ENCODE assay signal across 24 cellular contexts in genomic region chr18:74831571-74832250, GRCh38.
DNase-seq lines count a peak whose midpoint lies in the region; ATAC-seq, FAIRE-seq and TF ChIP-seq lines count a peak whose summit lies in the region.
"Had no signal": no experiment of that assay in that cellular context is flagged by ENCODE, and none has a peak within 500 bp of the region (broad histone marks: within the 10 kb centered on the region; RNA-seq: fewer than 3 reads in every experiment).

No MANE protein-coding gene starts in this region.

- H3K4ac ChIP-seq in IMR-90 (ENCODE audit: low read depth, low read length): no peak overlapping the region

- H3K9me3 ChIP-seq in IMR-90 (ENCODE audit: control insufficient read depth, insufficient read depth, low read length) (no peaks in the 10 kb centered on the region), keratinocyte (ENCODE audit: control insufficient read depth, low read depth, low read length) (no peaks in the 10 kb centered on the region), T-helper 17 cell (ENCODE audit: control insufficient read depth, low read length, poor library complexity, severe bottlenecking) (no peaks in the 10 kb centered on the region)
- H3K9me3 ChIP-seq: colonic mucosa, esophagus muscularis mucosa, thyroid gland had no signal

- no peak overlapping the region for H3K9ac ChIP-seq in IMR-90 (ENCODE audit: low read depth, low read length)
- H3K9ac ChIP-seq in keratinocyte (ENCODE audit: control insufficient read depth, extremely low read depth, insufficient read depth, low read length): no peak overlapping the region

- H3K27me3 ChIP-seq in IMR-90 (ENCODE audit: control insufficient read depth, insufficient read depth, low read length) (no peaks in the 10 kb centered on the region), keratinocyte (ENCODE audit: control insufficient read depth, extremely low read depth, insufficient read depth, low read length) (no peaks in the 10 kb centered on the region)
- H3K27me3 ChIP-seq: colonic mucosa, esophagus muscularis mucosa, thyroid gland had no signal

- H3K27me3 Mint-ChIP-seq in T-helper 17 cell: no peaks in the 10 kb centered on the region
- H3K27me3 Mint-ChIP-seq: activated CD8-positive, alpha-beta T cell treated with anti-CD3 and anti-CD28 coated beads for 36 hours; CD4-positive, CD25-positive, alpha-beta regulatory T cell; stimulated activated naive CD8-positive, alpha-beta T cell treated with anti-CD3 and anti-CD28 coated beads, Interleukin-15, amount 100 ng/mL, for 72 hours had no signal

- H2BK15ac ChIP-seq in IMR-90 (ENCODE audit: low read depth, low read length): no peak overlapping the region

- no peak overlapping the region for H4K5ac ChIP-seq in IMR-90 (ENCODE audit: low read depth, low read length)

- POLR2A ChIA-PET in IMR-90 (lab: Charles Lee; ENCODE audit: unreplicated experiment): no interaction called here

- CTCF ChIA-PET in IMR-90 (lab: Yijun Ruan, JAX): no interaction called here

- H3K79me2 ChIP-seq in keratinocyte (ENCODE audit: control insufficient read depth, insufficient read depth, low read length): no peaks in the 10 kb centered on the region

- ATAC-seq in IMR-90 (ENCODE audit: low read depth): no peak
- ATAC-seq in HG03565 (IDR thresholded peaks at IDR 0.05; ENCODE audit: unreplicated experiment): no peak
- ATAC-seq in T-helper 17 cell: no peak
- ATAC-seq: activated CD4-positive, CD25-positive, alpha-beta regulatory T cell treated with anti-CD3 and anti-CD28 coated beads, Interleukin-2, amount 50 U/mL, for 24 hours; activated CD8-positive, alpha-beta T cell treated with anti-CD3 and anti-CD28 coated beads for 36 hours; sciatic nerve; stimulated activated naive CD8-positive, alpha-beta T cell treated with anti-CD3 and anti-CD28 coated beads, Interleukin-15, amount 100 ng/mL, for 72 hours had no signal

- no peak overlapping the region for H2BK5ac ChIP-seq in IMR-90 (ENCODE audit: low read depth, low read length, poor library complexity, severe bottlenecking)

- H3K4me2 ChIP-seq in IMR-90 (ENCODE audit: low read depth, low read length) (no peak overlapping the region), keratinocyte (ENCODE audit: control insufficient read depth, extremely low read depth, insufficient read depth, low read depth, low read length) (peak overlapping the region; percentile 74)

- H2BK20ac ChIP-seq in IMR-90 (ENCODE audit: low read depth, low read length): no peak overlapping the region

- H2AK9ac ChIP-seq in IMR-90 (replicated peaks; ENCODE audit: low read depth, low read length, poor library complexity): no peak overlapping the region

- WGBS in IMR-90 (ENCODE audit: extremely low coverage in 2 of 2, insufficient read length in 1 of 2), 2 experiments: 90% methylated on average over 3 of the region's 13 CpGs; no CpG with 5 or more reads in 1 of the 2 experiments

- peaks cover 5 to 6% of the 10 kb centered on the region in 2 experiments; a peak in 1 of 4 replicates for H3K79me1 ChIP-seq in IMR-90 (ENCODE audit: low read depth in 1 of 2, low read length in 2 of 2)

- peak; percentile 61 for DNase-seq in ELR (ENCODE audit: low read depth)
- peak; percentile 45 for DNase-seq in IMR-90
- peak; percentile 41 for DNase-seq in amniotic epithelial cell (ENCODE audit: low read depth)
- peak; percentile 84 for DNase-seq in keratinocyte (ENCODE audit: low read depth, low spot score)
- DNase-seq in stimulated activated CD4-positive, alpha-beta T cell treated with anti-CD3 and anti-CD28 coated beads, Interleukin-15, amount 100 ng/mL, for 24 hours: no peak
- DNase-seq in T-helper 17 cell: no peak
- DNase-seq in ACHN: no peak
- DNase-seq: activated CD8-positive, alpha-beta T cell treated with anti-CD3 and anti-CD28 coated beads for 36 hours; activated gamma-delta T cell; CD4-positive, CD25-positive, alpha-beta regulatory T cell; colonic mucosa; effector memory CD4-positive, alpha-beta T cell; GDM1; kidney glomerular epithelial cell; NCI-H82; SIG-M5; stimulated activated naive CD8-positive, alpha-beta T cell treated with anti-CD3 and anti-CD28 coated beads, Interleukin-15, amount 100 ng/mL, for 72 hours; thyroid gland had no signal

- no TSS peak for BruUV-seq in IMR-90 (replicated peaks; lab: Mats Ljungman, UMichigan)

- dilution Hi-C loops in IMR-90 (cut with HindIII; ENCODE audit: low sequenced_read_pairs, unreplicated experiment): no loop called here
- dilution Hi-C loops in keratinocyte (cut with MboI; ENCODE audit: extremely low pct_ligation_motif_present, low sequenced_read_pairs): no loop called here

- H3K4me1 Mint-ChIP-seq in T-helper 17 cell: peaks cover 14% of the 10 kb centered on the region
- H3K4me1 Mint-ChIP-seq: neural crest cell had no signal

- no peak overlapping the region for H3K56ac ChIP-seq in IMR-90 (ENCODE audit: extremely low read depth, insufficient read depth, low read length)

- H3K14ac ChIP-seq in IMR-90 (replicated peaks; ENCODE audit: low read depth, low read length): no peak overlapping the region

- H4K20me1 ChIP-seq in IMR-90 (ENCODE audit: insufficient read depth, low read length) (no peaks in the 10 kb centered on the region), keratinocyte (ENCODE audit: control insufficient read depth, extremely low read depth, insufficient read depth, low read length) (no peaks in the 10 kb centered on the region)

- no peak for TF ChIP-seq POLR2A in IMR-90 (IDR thresholded peaks at IDR 0.05; ENCODE audit: low read depth, low read length)

- H3K23ac ChIP-seq in IMR-90 (ENCODE audit: low read depth, low read length): no peak overlapping the region

- no peaks in the 10 kb centered on the region for H3K36me3 Mint-ChIP-seq in T-helper 17 cell (ENCODE audit: low read depth)

- H3K4me1 ChIP-seq in IMR-90 (ENCODE audit: control insufficient read depth, insufficient read depth, low read length) (peaks cover 6% of the 10 kb centered on the region), keratinocyte (ENCODE audit: control insufficient read depth, extremely low read depth, insufficient read depth, low read length) (peaks cover 22% of the 10 kb centered on the region)
- H3K4me1 ChIP-seq: colonic mucosa had no signal

- no peak for TF ChIP-seq RAD21 in IMR-90 (IDR thresholded peaks at IDR 0.05; ENCODE audit: low read length)

- intact Hi-C loops in IMR-90 (cut with micrococcal nuclease): no loop called here

- H3K18ac ChIP-seq in IMR-90 (ENCODE audit: low read depth, low read length): no peak overlapping the region

- H4K91ac ChIP-seq in IMR-90 (ENCODE audit: insufficient read depth, low read depth, low read length): no peak overlapping the region

- no peak for TF ChIP-seq CTCF in IMR-90 (conservative IDR thresholded peaks at IDR 0.05; ENCODE audit: low read depth, low read length)
- TF ChIP-seq CTCF in keratinocyte (optimal IDR thresholded peaks at IDR 0.05 in 1 of 3, IDR thresholded peaks at IDR 0.05 in 1 of 3, conservative IDR thresholded peaks at IDR 0.05 in 1 of 3; ENCODE audit: extremely low read depth in 1 of 3, insufficient read depth in 2 of 3, low read length in 3 of 3): no peak

- H3K4me3 Mint-ChIP-seq in T-helper 17 cell: no peak overlapping the region
- H3K4me3 Mint-ChIP-seq: activated CD8-positive, alpha-beta T cell treated with anti-CD3 and anti-CD28 coated beads for 36 hours; CD4-positive, CD25-positive, alpha-beta regulatory T cell; neural crest cell; stimulated activated naive CD8-positive, alpha-beta T cell treated with anti-CD3 and anti-CD28 coated beads, Interleukin-15, amount 100 ng/mL, for 72 hours had no signal

- no peak overlapping the region for H2BK120ac ChIP-seq in IMR-90 (ENCODE audit: low read depth, low read length)

- in situ Hi-C loops in IMR-90 (cut with MboI; ENCODE audit: low sequenced_read_pairs): no loop called here
- in situ Hi-C loops in ACHN (cut with HindIII; ENCODE audit: low pct_ligation_motif_present, low pct_unique_long_range_greater_than_20kb, low sequenced_read_pairs): no loop called here

- H3K4me3 ChIP-seq in IMR-90 (ENCODE audit: insufficient read depth, low read depth, low read length) (no peak overlapping the region), keratinocyte (ENCODE audit: control insufficient read depth in 2 of 3, extremely low read depth in 1 of 3, insufficient read depth in 2 of 3, low read depth in 1 of 3, low read length in 3 of 3) (no peak overlapping the region)
- H3K4me3 ChIP-seq: colonic mucosa, esophagus muscularis mucosa, lung, thyroid gland had no signal

- FAIRE-seq in keratinocyte (lab: Jason Lieb, UNC): peak; percentile 99

- H4K8ac ChIP-seq in IMR-90 (ENCODE audit: low read depth in 2 of 2, low read length in 2 of 2): no peak overlapping the region

- no peak overlapping the region for H2AFZ ChIP-seq in IMR-90 (replicated peaks; ENCODE audit: low read length, poor library complexity)
- H2AFZ ChIP-seq in keratinocyte (ENCODE audit: control insufficient read depth, low read length): no peak overlapping the region

- H3K9me1 ChIP-seq in IMR-90 (ENCODE audit: insufficient read depth, low read length) (peaks cover 3% of the 10 kb centered on the region; the same call in 1 of the 2 replicates), keratinocyte (ENCODE audit: control insufficient read depth, extremely low read depth, insufficient read depth, low read length) (no peaks in the 10 kb centered on the region)

- H3K27ac ChIP-seq in IMR-90 (ENCODE audit: insufficient read depth, low read length) (no peak overlapping the region), keratinocyte (ENCODE audit: control insufficient read depth, insufficient read depth, low read length) (peak overlapping the region; percentile 60)
- H3K27ac ChIP-seq: colonic mucosa, esophagus muscularis mucosa, thyroid gland had no signal

- H3K36me3 ChIP-seq in IMR-90 (ENCODE audit: control insufficient read depth, insufficient read depth, low read length) (no peaks in the 10 kb centered on the region), keratinocyte (ENCODE audit: control insufficient read depth in 2 of 2, extremely low read depth in 1 of 2, insufficient read depth in 2 of 2, low read length in 2 of 2) (no peaks in the 10 kb centered on the region)
- H3K36me3 ChIP-seq: colonic mucosa, esophagus muscularis mucosa, thyroid gland had no signal

- no peak overlapping the region for H3K27ac Mint-ChIP-seq in T-helper 17 cell
- H3K27ac Mint-ChIP-seq: activated CD8-positive, alpha-beta T cell treated with anti-CD3 and anti-CD28 coated beads for 36 hours; stimulated activated naive CD8-positive, alpha-beta T cell treated with anti-CD3 and anti-CD28 coated beads, Interleukin-15, amount 100 ng/mL, for 72 hours had no signal

- no peak overlapping the region for H2AK5ac ChIP-seq in IMR-90 (ENCODE audit: low read depth, low read length)

TF ChIP-seq in IMR-90, 13 proteins besides CTCF, POLR2A, EP300 and RAD21 (continues in another document):
- TF ChIP-seq MXI1 (IDR thresholded peaks at IDR 0.05; ENCODE audit: borderline replicate concordance, low read depth, low read length): no peak
- no peak for TF ChIP-seq RFX5 (IDR thresholded peaks at IDR 0.05; ENCODE audit: low read depth, low read length)
- no peak for TF ChIP-seq CEBPB (IDR thresholded peaks at IDR 0.05; ENCODE audit: low read depth, low read length)
- no peak for TF ChIP-seq RCOR1 (IDR thresholded peaks at IDR 0.05; ENCODE audit: insufficient replicate concordance, low read length)

Comparison
In these comparisons a context has a peak if more than half of its experiments do, and no peak if none do; other contexts are left out.
1. DNase-seq: peak in ELR (single experiment), IMR-90 (single experiment), amniotic epithelial cell (single experiment) and keratinocyte (single experiment); none in stimulated activated CD4-positive, alpha-beta T cell treated with anti-CD3 and anti-CD28 coated beads, Interleukin-15, amount 100 ng/mL, for 24 hours (single experiment), T-helper 17 cell (0 of 3) and ACHN (single experiment).